ENCODE assay signal across 22 cellular contexts in the genomic region with DNA sequence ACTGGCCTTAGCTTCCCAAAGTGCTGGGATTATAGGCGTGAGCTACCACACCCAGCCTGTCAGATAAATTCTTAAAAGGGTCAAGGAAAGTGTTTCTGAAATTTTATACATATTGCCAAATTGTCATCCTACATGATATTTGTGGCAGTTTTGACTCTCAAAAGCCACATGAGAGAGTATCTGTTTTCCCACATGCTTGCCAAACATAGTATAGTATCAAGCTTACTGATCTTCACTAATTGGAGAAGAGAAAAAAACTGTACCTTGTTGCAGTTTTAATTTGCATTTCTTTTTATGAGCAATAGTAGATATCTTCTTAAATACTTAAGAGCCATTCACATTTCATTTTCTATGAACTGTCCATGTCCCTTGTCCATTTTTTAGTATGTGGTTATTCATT.
A peak's percentile ranks its signal among the peaks of the same experiment; 100 is the strongest.
DNase-seq lines count a peak whose midpoint lies in the region; ATAC-seq, FAIRE-seq and TF ChIP-seq lines count a peak whose summit lies in the region.
"Had no signal": no experiment of that assay in that cellular context is flagged by ENCODE, and none has a peak within 500 bp of the region (broad histone marks: within the 10 kb centered on the region; RNA-seq: fewer than 3 reads in every experiment).

No MANE protein-coding gene starts in this region.

- SMC1A ChIA-PET in GM12878 (lab: Charles Lee; ENCODE audit: uncharacterized antibody, unreplicated experiment): interaction anchor here (0.6 to 1.9 kb wide), 10 partner anchors 9 to 241 kb away, joined by 3 to 11 read pairs (median 4); no protein-coding TSS in a partner anchor

- peak; percentile 67 for FAIRE-seq in GM12891 (lab: Jason Lieb, UNC)
- FAIRE-seq in GM12878 (lab: Jason Lieb, UNC): no peak
- FAIRE-seq: G401.6, GM19239, H1 had no signal

- H3K27ac Mint-ChIP-seq in activated CD4-positive, alpha-beta T cell treated with anti-CD3 and anti-CD28 coated beads for 36 hours: no peak overlapping the region
- H3K27ac Mint-ChIP-seq: B cell; CD4-positive, CD25-positive, alpha-beta regulatory T cell; CD8-positive, alpha-beta T cell had no signal

- no peaks in the 10 kb centered on the region for H3K27me3 Mint-ChIP-seq in activated CD4-positive, alpha-beta T cell treated with anti-CD3 and anti-CD28 coated beads for 36 hours
- H3K27me3 Mint-ChIP-seq: B cell; CD4-positive, CD25-positive, alpha-beta regulatory T cell had no signal

- WGBS in GM12878 (ENCODE audit: insufficient coverage, insufficient replicate concordance, low lambda C conversion rate, missing lambda C conversion rate): 100% methylated on average over 1 of the region's 1 CpG

- no peak overlapping the region for H3K4me2 ChIP-seq in GM12878 (ENCODE audit: control insufficient read depth, insufficient read depth)
- H3K4me2 ChIP-seq: BLaER1 had no signal

- no peak overlapping the region for H3K4me3 Mint-ChIP-seq in activated CD4-positive, alpha-beta T cell treated with anti-CD3 and anti-CD28 coated beads for 36 hours
- H3K4me3 Mint-ChIP-seq: B cell; CD4-positive, CD25-positive, alpha-beta regulatory T cell; CD8-positive, alpha-beta T cell; H9 had no signal

- H3K9ac ChIP-seq in GM12878 (ENCODE audit: control insufficient read depth, insufficient read depth, low read length): no peak overlapping the region
- H3K9ac ChIP-seq: BLaER1, GM23248 had no signal

- ATAC-seq in activated CD4-positive, alpha-beta T cell treated with anti-CD3 and anti-CD28 coated beads for 36 hours: peak; percentile 33
- peak; percentile 58 for ATAC-seq in HG02610 (IDR thresholded peaks at IDR 0.05; ENCODE audit: unreplicated experiment)
- peak; percentile 42; the same call in 2 of the 3 replicates for ATAC-seq in GM12878
- ATAC-seq: CD8-positive, alpha-beta T cell; HCT116 had no signal

- intact Hi-C loops in activated CD4-positive, alpha-beta T cell treated with anti-CD3 and anti-CD28 coated beads for 36 hours (cut with DNase I, micrococcal nuclease): no loop called here
- intact Hi-C loops in GM12878 (cut with micrococcal nuclease; ENCODE audit: unreplicated experiment): loop anchor here (10.0 kb wide), 1 partner anchor 295 kb away; no protein-coding TSS in a partner anchor

- POLR2A ChIA-PET in activated CD4-positive, alpha-beta T cell treated with anti-CD3 and anti-CD28 coated beads for 36 hours (lab: Charles Lee): no interaction called here
- POLR2A ChIA-PET in GM12878 (lab: Charles Lee): no interaction called here

- H2AFZ ChIP-seq in GM12878 (ENCODE audit: control insufficient read depth, low read depth, low read length): no peak overlapping the region
- H2AFZ ChIP-seq: GM23248 had no signal

- no peak for DNase-seq in activated CD4-positive, alpha-beta T cell treated with anti-CD3 and anti-CD28 coated beads for 36 hours
- no peak for DNase-seq in activated CD4-positive, alpha-beta T cell treated with anti-CD3 and anti-CD28 coated beads for 48 hours
- DNase-seq in GM12891 (ENCODE audit: insufficient read length, low spot score) (no peak), GM12878 (ENCODE audit: low read depth, low spot score) (no peak), H4 (ENCODE audit: low spot score) (no peak), NCI-H2196 (lab: John Stamatoyannopoulos, UW; ENCODE audit: unreplicated experiment) (no peak)
- DNase-seq: Caco-2; CD4-positive, CD25-positive, alpha-beta regulatory T cell; CD8-positive, alpha-beta T cell; DMS153; DND-41; GM23248; H9 had no signal

- peaks cover 21% of the 10 kb centered on the region for H3K36me3 Mint-ChIP-seq in activated CD4-positive, alpha-beta T cell treated with anti-CD3 and anti-CD28 coated beads for 36 hours (ENCODE audit: low read depth)

- H3K9me3 Mint-ChIP-seq in activated CD4-positive, alpha-beta T cell treated with anti-CD3 and anti-CD28 coated beads for 36 hours (ENCODE audit: low read depth): no peaks in the 10 kb centered on the region
- H3K9me3 Mint-ChIP-seq: CD4-positive, CD25-positive, alpha-beta regulatory T cell; CD8-positive, alpha-beta T cell; H9 had no signal

- BruUV-seq in GM12878 (replicated peaks; lab: Mats Ljungman, UMichigan): no TSS peak

- no peak for TF ChIP-seq EP300 in GM12878 (IDR thresholded peaks at IDR 0.05; ENCODE audit: borderline replicate concordance in 1 of 2, control insufficient read depth in 1 of 2, low read depth in 2 of 2, low read length in 2 of 2)

- no peaks in the 10 kb centered on the region for H4K20me1 ChIP-seq in GM12878 (ENCODE audit: control insufficient read depth, insufficient read depth)

- in situ Hi-C loops in GM12878 (cut with MboI): no loop called here

- H3K4me1 ChIP-seq in GM12878 (ENCODE audit: control insufficient read depth, insufficient read depth, low read length): peaks cover 10% of the 10 kb centered on the region; the same call in 1 of the 2 replicates
- H3K4me1 ChIP-seq: BLaER1, Caco-2 had no signal

- no peak for TF ChIP-seq RAD21 in GM12878 (IDR thresholded peaks at IDR 0.05; ENCODE audit: insufficient read depth, low read depth, low read length)

- H3K79me2 ChIP-seq in GM12878 (ENCODE audit: control insufficient read depth, insufficient read depth, low read length): peaks cover 31% of the 10 kb centered on the region

- H3K27me3 ChIP-seq in GM12878 (replicated peaks in 1 of 2; ENCODE audit: control insufficient read depth in 2 of 2, insufficient read depth in 2 of 2, low read length in 1 of 2): no peaks in the 10 kb centered on the region
- H3K27me3 ChIP-seq: BLaER1 had no signal

- no peak overlapping the region for H3K4me3 ChIP-seq in GM12878
- H3K4me3 ChIP-seq: BLaER1, GM23248 had no signal

- peaks cover 3 to 22% of the 10 kb centered on the region in 2 experiments; a peak in 3 of 4 replicates for H3K36me3 ChIP-seq in GM12878 (ENCODE audit: control insufficient read depth in 2 of 2, insufficient read depth in 2 of 2, low read length in 1 of 2)

- peaks cover 14% of the 10 kb centered on the region; the same call in 2 of the 3 replicates for H3K9me3 ChIP-seq in GM12878 (replicated peaks; ENCODE audit: control insufficient read depth, insufficient read depth, low read length)
- H3K9me3 ChIP-seq: BLaER1, Caco-2 had no signal

- H3K27ac ChIP-seq in GM12878 (ENCODE audit: control insufficient read depth, insufficient read depth): no peak overlapping the region
- H3K27ac ChIP-seq: 22Rv1, BLaER1, C4-2B, GM23248 had no signal

- CTCF ChIA-PET in activated CD4-positive, alpha-beta T cell treated with anti-CD3 and anti-CD28 coated beads for 36 hours (lab: Charles Lee): interaction anchor here (0.8 to 1.2 kb wide), 3 partner anchors 9 to 244 kb away, joined by 3 to 4 read pairs (median 3); a partner anchor contains a TSS
- CTCF ChIA-PET in GM12878 (lab: Yijun Ruan, JAX): interaction anchor here (0.8 to 1.6 kb wide), 2 partner anchors 9 to 11 kb away, joined by 3 read pairs; no protein-coding TSS in a partner anchor

- no peak for TF ChIP-seq CTCF in GM12878 (IDR thresholded peaks at IDR 0.05 in 2 of 3, conservative IDR thresholded peaks at IDR 0.05 in 1 of 3; ENCODE audit: control insufficient read depth in 2 of 3, extremely low read depth in 1 of 3, insufficient read depth in 1 of 3, low read depth in 3 of 3, low read length in 3 of 3)

- RAD21 ChIA-PET in GM12878 (lab: Charles Lee; ENCODE audit: unreplicated experiment): no interaction called here

- peaks cover 13% of the 10 kb centered on the region for H3K4me1 Mint-ChIP-seq in activated CD4-positive, alpha-beta T cell treated with anti-CD3 and anti-CD28 coated beads for 36 hours

- TF ChIP-seq POLR2A in GM12891 (IDR thresholded peaks at IDR 0.05; ENCODE audit: low read depth, low read length): no peak
- no peak for TF ChIP-seq POLR2A in GM12878 (IDR thresholded peaks at IDR 0.05; ENCODE audit: low read depth, low read length)

TF ChIP-seq in GM12891, 5 proteins besides CTCF, POLR2A, EP300 and RAD21:
- TF ChIP-seq SPI1 (IDR thresholded peaks at IDR 0.05; ENCODE audit: low read depth, low read length) (no peak), POLR2AphosphoS5 (IDR thresholded peaks at IDR 0.05; ENCODE audit: low read depth, low read length) (no peak), TAF1 (IDR thresholded peaks at IDR 0.05; ENCODE audit: low read depth, low read length) (no peak), PAX5 (IDR thresholded peaks at IDR 0.05; ENCODE audit: insufficient read depth, low read length, severe bottlenecking) (no peak), POU2F2 (IDR thresholded peaks at IDR 0.05; ENCODE audit: low read depth, low read length) (no peak)

TF ChIP-seq in GM12878, 131 proteins besides CTCF, POLR2A, EP300 and RAD21:
- TF ChIP-seq IRF4 (IDR thresholded peaks at IDR 0.05; ENCODE audit: low read depth, low read length): no peak
- TF ChIP-seq JUNB (IDR thresholded peaks at IDR 0.05): peak; percentile 28; the same call in 1 of the 2 replicates
- TF ChIP-seq RUNX3 (IDR thresholded peaks at IDR 0.05; ENCODE audit: low read length): peak; percentile 24; the same call in 1 of the 2 replicates
- TF ChIP-seq ZNF384 (IDR thresholded peaks at IDR 0.05; ENCODE audit: borderline replicate concordance, low read depth, low read length): 0 out of 2 replicates have a peak, but pooled peaks have one; percentile 9
- no peak for TF ChIP-seq RELA (IDR thresholded peaks at IDR 0.05; ENCODE audit: borderline replicate concordance, partially characterized antibody)
- TF ChIP-seq MTA2 (IDR thresholded peaks at IDR 0.05; ENCODE audit: low read depth): 0 out of 2 replicates have a peak, but pooled peaks have one; percentile 10
